In genomic region chr1:67332653-67333529, GRCh38 we compare ENCODE assay signal across 9 cellular contexts. TPM values are rescaled to one million over a fixed set of nuclear protein-coding genes. Genes with fewer than 3 reads are reported as not detected.
DNase-seq lines count a peak whose midpoint lies in the region; ATAC-seq lines count a peak whose summit lies in the region.
"Had no signal": no experiment of that assay in that cellular context is flagged by ENCODE, and none has a peak within 500 bp of the region (broad histone marks: within the 10 kb centered on the region; RNA-seq: fewer than 3 reads in every experiment).

No MANE protein-coding gene starts in this region.

- intact Hi-C loops in CD4-positive, alpha-beta memory T cell (cut with micrococcal nuclease) = no loop called here

- POLR2A ChIA-PET in CD4-positive, alpha-beta memory T cell (lab: Charles Lee; ENCODE audit: partially characterized antibody) = interaction anchor here (1.0 to 2.9 kb wide), 5 partner anchors 10 to 97 kb away, joined by 3 to 11 read pairs (median 4); partner anchors contain the start of gene SERBP1

- no peak overlapping the region for H3K4me3 ChIP-seq in CD4-positive, alpha-beta memory T cell (ENCODE audit: low read length in 2 of 2)

- H3K4me3 Mint-ChIP-seq in CD4-positive, alpha-beta memory T cell = peak overlapping the region in 3 of 8 donors; percentile 5 to 36 (median 27)
- no peak overlapping the region for H3K4me3 Mint-ChIP-seq in T-helper 17 cell

- peaks cover 43% of the 10 kb centered on the region for H3K4me1 ChIP-seq in CD4-positive, alpha-beta memory T cell (ENCODE audit: insufficient read depth, low read length)

- ATAC-seq in GM19035 (IDR thresholded peaks at IDR 0.05; ENCODE audit: unreplicated experiment) (peak; percentile 90), HG02884 (IDR thresholded peaks at IDR 0.05; ENCODE audit: unreplicated experiment) (peak; percentile 85), T-helper 17 cell (peak; percentile 81)

- peaks cover 0 to 1% of the 10 kb centered on the region in 2 donors for H3K36me3 Mint-ChIP-seq in CD4-positive, alpha-beta memory T cell
- no peaks in the 10 kb centered on the region for H3K36me3 Mint-ChIP-seq in T-helper 17 cell (ENCODE audit: low read depth)

- no peaks in the 10 kb centered on the region for H3K9me3 ChIP-seq in CD4-positive, alpha-beta memory T cell (ENCODE audit: control insufficient read depth in 1 of 2, low read length in 2 of 2)
- no peaks in the 10 kb centered on the region for H3K9me3 ChIP-seq in T-helper 17 cell (ENCODE audit: control insufficient read depth, low read length, poor library complexity, severe bottlenecking)

- no peaks in the 10 kb centered on the region for H3K9me3 Mint-ChIP-seq in CD4-positive, alpha-beta memory T cell

- peak overlapping the region; percentile 4 to 71 (median 55) for H3K27ac Mint-ChIP-seq in CD4-positive, alpha-beta memory T cell
- peak overlapping the region; percentile 51 for H3K27ac Mint-ChIP-seq in T-helper 17 cell

- H3K27me3 Mint-ChIP-seq in CD4-positive, alpha-beta memory T cell = no peaks in the 10 kb centered on the region
- no peaks in the 10 kb centered on the region for H3K27me3 Mint-ChIP-seq in T-helper 17 cell

- peak; percentile 57 to 72 (median 61) for DNase-seq in CD4-positive, alpha-beta memory T cell
- no peak for DNase-seq in T-helper 17 cell
- DNase-seq in activated CD4-positive, CD25-positive, alpha-beta regulatory T cell (lab: John Stamatoyannopoulos, UW) = no peak
- DNase-seq in NAMALWA (ENCODE audit: low spot score) = no peak
- DNase-seq in SKM-1 treated with dmso at 0.1 percent for 144 hours (lab: John Stamatoyannopoulos, UW; ENCODE audit: unreplicated experiment) = no peak
- DNase-seq in stimulated activated CD4-positive, alpha-beta T cell treated with anti-CD3 and anti-CD28 coated beads, Interleukin-4, amount 100 ng/mL, for 4 hours = no peak
- DNase-seq: COR-L47 had no signal

- H3K27me3 ChIP-seq in CD4-positive, alpha-beta memory T cell (ENCODE audit: insufficient read depth, low read length) = no peaks in the 10 kb centered on the region

- H3K4me1 Mint-ChIP-seq in CD4-positive, alpha-beta memory T cell = peaks cover 23 to 44% (median 35%) of the 10 kb centered on the region in 4 donors
- H3K4me1 Mint-ChIP-seq in T-helper 17 cell = peaks cover 24% of the 10 kb centered on the region

- H3K36me3 ChIP-seq in CD4-positive, alpha-beta memory T cell (ENCODE audit: insufficient read depth, low read length) = no peaks in the 10 kb centered on the region

- CTCF ChIA-PET in CD4-positive, alpha-beta memory T cell (lab: Charles Lee; ENCODE audit: partially characterized antibody) = interaction anchor here (0.6 to 2.3 kb wide), 2 partner anchors 13 to 104 kb away, joined by 3 to 7 read pairs; no protein-coding TSS in a partner anchor

- H3K27ac ChIP-seq in CD4-positive, alpha-beta memory T cell (ENCODE audit: low read depth, low read length) = peak overlapping the region; percentile 18

RNA-seq across cellular contexts. Expression of gene IL12RB2, which starts 25.2 kb away (rescaled TPM):
- total RNA-seq in CD4-positive, alpha-beta memory T cell = 1 to 10 TPM; 3.6 to 5.3 TPM
- polyA plus RNA-seq in CD4-positive, alpha-beta memory T cell = 1 to 10 TPM; 4.2 to 7.3 TPM
- total RNA-seq in T-helper 17 cell = 1 to 10 TPM; 2.1 to 3.4 TPM

Comparison
In these comparisons a context has a peak if more than half of its experiments do, and no peak if none do; other contexts are left out.
1. DNase-seq: peak in CD4-positive, alpha-beta memory T cell (5 of 5); none in T-helper 17 cell (0 of 3), activated CD4-positive, CD25-positive, alpha-beta regulatory T cell (0 of 4), NAMALWA (single experiment), SKM-1 treated with dmso at 0.1 percent for 144 hours (single experiment) and stimulated activated CD4-positive, alpha-beta T cell treated with anti-CD3 and anti-CD28 coated beads, Interleukin-4, amount 100 ng/mL, for 4 hours (0 of 2).
2. Peak in every context shown above with its lines, with median percentiles within 50 percentile points of each other: ATAC-seq.